34 cellular contexts compared by ENCODE assay signal in the genomic region with DNA sequence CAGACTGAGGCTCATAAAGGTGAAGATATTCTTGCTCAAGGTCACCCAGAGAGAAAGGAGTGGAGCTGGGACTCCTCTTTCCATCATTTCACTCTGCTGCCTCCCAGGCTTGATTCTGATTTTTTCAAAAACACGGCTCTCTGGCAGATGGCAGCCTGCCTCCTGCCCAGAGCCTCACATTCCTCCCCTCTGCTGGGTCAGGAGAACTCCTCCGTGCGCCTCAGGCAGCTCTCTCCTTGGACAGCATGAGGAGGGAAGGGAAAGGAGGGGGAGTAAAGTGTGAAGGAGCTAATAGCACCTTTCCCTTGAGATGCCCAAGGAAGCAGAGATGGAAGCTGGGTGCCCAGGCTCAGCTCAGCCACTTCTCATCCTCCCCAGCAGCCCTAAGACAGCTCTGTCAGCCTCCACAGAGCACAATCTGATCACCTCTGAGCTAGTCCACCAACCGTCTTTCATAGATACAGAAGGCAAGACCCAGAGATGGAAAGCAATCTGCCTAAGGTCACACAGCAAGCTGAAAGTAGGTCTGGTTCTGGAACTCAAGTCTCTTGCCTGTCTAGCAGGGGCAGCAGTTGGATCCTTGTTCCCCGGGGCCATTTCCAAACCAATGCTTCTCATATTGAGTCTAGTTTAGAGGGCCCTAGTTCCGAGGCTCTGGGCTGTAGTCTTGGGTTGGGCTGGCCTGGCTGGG. TPM values are rescaled to one million over a fixed set of nuclear protein-coding genes. Genes with fewer than 3 reads are reported as not detected.
"Had no signal": no experiment of that assay in that cellular context is flagged by ENCODE, and none has a peak within 500 bp of the region (broad histone marks: within the 10 kb centered on the region; RNA-seq: fewer than 3 reads in every experiment).

No MANE protein-coding gene starts in this region.

- DNase-seq: hypothalamus; immature natural killer cell; kidney; left colon; left lung; lower lobe of right lung; mammary epithelial cell; mesenchymal stem cell; naive thymus-derived CD8-positive, alpha-beta T cell; occipital lobe; stimulated activated CD4-positive, alpha-beta T cell treated with anti-CD3 and anti-CD28 coated beads, Interleukin-1b, Interleukin-23, amount 100 ng/mL, for 48 hours; stimulated activated CD4-positive, alpha-beta T cell treated with anti-CD3 and anti-CD28 coated beads, Interleukin-2, amount 100 ng/mL, for 48 hours; stimulated activated CD4-positive, alpha-beta T cell treated with anti-CD3 and anti-CD28 coated beads, Interleukin-4, amount 100 ng/mL, for 4 hours; stimulated activated CD8-positive, alpha-beta memory T cell treated with anti-CD3 and anti-CD28 coated beads, Interleukin-4, amount 100 ng/mL, for 48 hours; stimulated activated naive CD4-positive, alpha-beta T cell treated with Interleukin-2 at 50 U/mL for 16 hours; stimulated activated naive CD8-positive, alpha-beta T cell treated with anti-CD3 and anti-CD28 coated beads, Interleukin-15, amount 100 ng/mL, for 72 hours; substantia nigra; transverse colon; upper lobe of right lung had no signal

- H3K4me2 ChIP-seq: smooth muscle cell had no signal

- H3K27ac Mint-ChIP-seq: immature natural killer cell; nephron; progenitor cell of endocrine pancreas; stimulated activated memory B cell treated with anti-CD40 and anti-IgM and Interleukin-4, amounts not matched to agents 10 μg/mL and 1 μg/mL and 100 μg/mL, for 72 hours had no signal

- H3K27me3 ChIP-seq: left lung, neutrophil, right atrium auricular region, right lobe of liver, transverse colon, upper lobe of right lung had no signal

- H3K4me1 ChIP-seq: left lung, lower lobe of right lung, right atrium auricular region, right lobe of liver, transverse colon, upper lobe of right lung had no signal

- H3K4me3 Mint-ChIP-seq: immature natural killer cell; naive thymus-derived CD8-positive, alpha-beta T cell; nephron; neural crest cell; stimulated activated memory B cell treated with anti-CD40 and anti-IgM and Interleukin-4, amounts not matched to agents 10 μg/mL and 1 μg/mL and 100 μg/mL, for 72 hours; stimulated activated naive CD8-positive, alpha-beta T cell treated with anti-CD3 and anti-CD28 coated beads, Interleukin-15, amount 100 ng/mL, for 72 hours had no signal

- H3K4me1 Mint-ChIP-seq: immature natural killer cell; naive thymus-derived CD8-positive, alpha-beta T cell; stimulated activated memory B cell treated with anti-CD40 and anti-IgM and Interleukin-4, amounts not matched to agents 10 μg/mL and 1 μg/mL and 100 μg/mL, for 72 hours had no signal

- H3K4me3 ChIP-seq: left lung, lower lobe of right lung, right atrium auricular region, right lobe of liver, smooth muscle cell, transverse colon, upper lobe of right lung had no signal

- H3K9me3 ChIP-seq: left lung, lower lobe of right lung, neutrophil, right atrium auricular region, right lobe of liver, transverse colon, upper lobe of right lung had no signal

- H3K9me3 Mint-ChIP-seq: immature natural killer cell; naive thymus-derived CD8-positive, alpha-beta T cell; nephron; neural crest cell; stimulated activated memory B cell treated with anti-CD40 and anti-IgM and Interleukin-4, amounts not matched to agents 10 μg/mL and 1 μg/mL and 100 μg/mL, for 72 hours; stimulated activated naive CD8-positive, alpha-beta T cell treated with anti-CD3 and anti-CD28 coated beads, Interleukin-15, amount 100 ng/mL, for 72 hours had no signal

- FAIRE-seq: islet of Langerhans, kidney, urothelium cell line had no signal

- H3K27ac ChIP-seq: left lung, lower lobe of right lung, neutrophil, right atrium auricular region, right lobe of liver, transverse colon, upper lobe of right lung had no signal

- H3K36me3 ChIP-seq: left lung, lower lobe of right lung, neutrophil, right atrium auricular region, right lobe of liver, transverse colon, upper lobe of right lung had no signal

- H3K36me3 Mint-ChIP-seq: immature natural killer cell; naive thymus-derived CD8-positive, alpha-beta T cell; stimulated activated memory B cell treated with anti-CD40 and anti-IgM and Interleukin-4, amounts not matched to agents 10 μg/mL and 1 μg/mL and 100 μg/mL, for 72 hours had no signal

- ATAC-seq: left colon; left lung; lower lobe of right lung; naive thymus-derived CD8-positive, alpha-beta T cell; right lobe of liver; stimulated activated memory B cell treated with anti-CD40 and anti-IgM and Interleukin-4, amounts not matched to agents 10 μg/mL and 1 μg/mL and 100 μg/mL, for 72 hours; stimulated activated naive CD8-positive, alpha-beta T cell treated with anti-CD3 and anti-CD28 coated beads, Interleukin-15, amount 100 ng/mL, for 72 hours had no signal

RNA-seq across cellular contexts. Expression of gene RLBP1, which starts 3.5 kb away (rescaled TPM):
- total RNA-seq: kidney; left colon; left lung; liver; lower lobe of right lung; mucosa of gallbladder; naive thymus-derived CD8-positive, alpha-beta T cell; osteocyte; progenitor cell of endocrine pancreas; pulmonary artery endothelial cell; renal cortical epithelial cell; right atrium auricular region; right lobe of liver; smooth muscle cell; transverse colon; upper lobe of right lung had no signal
- polyA plus RNA-seq: naive thymus-derived CD8-positive, alpha-beta T cell; smooth muscle cell had no signal
